Comparison of ENCODE assay signal across 18 cellular contexts in genomic region chr6:148288566-148288965, GRCh38. TPM values are rescaled to one million over a fixed set of nuclear protein-coding genes. Genes with fewer than 3 reads are reported as not detected.
DNase-seq lines count a peak whose midpoint lies in the region; ATAC-seq, FAIRE-seq and TF ChIP-seq lines count a peak whose summit lies in the region.
"Had no signal": no experiment of that assay in that cellular context is flagged by ENCODE, and none has a peak within 500 bp of the region (broad histone marks: within the 10 kb centered on the region; RNA-seq: fewer than 3 reads in every experiment).

No MANE protein-coding gene starts in this region.

- H3K4me3 ChIP-seq in heart right ventricle (peak overlapping the region in 3 of 10 donors; percentile 22 to 31 (median 28)), fibroblast of lung (replicated peaks in 1 of 4; ENCODE audit: control extremely low read depth in 1 of 4, insufficient read depth in 1 of 4, low read depth in 3 of 4, low read length in 4 of 4) (no peak overlapping the region), HepG2 (replicated peaks in 1 of 3; ENCODE audit: insufficient read depth in 1 of 3, low read depth in 2 of 3, low read length in 3 of 3) (no peak overlapping the region)

- no peak for TF ChIP-seq RAD21 in HepG2 (CRISPR knock-in tag; IDR thresholded peaks at IDR 0.05)

- H3K27me3 Mint-ChIP-seq in nephron progenitor cell (ENCODE audit: low read depth, poor library complexity): no peaks in the 10 kb centered on the region

- H3K4me2 ChIP-seq in fibroblast of lung (ENCODE audit: extremely low read depth, insufficient read depth, low read length) (no peak overlapping the region), HepG2 (ENCODE audit: low read depth, low read length) (no peak overlapping the region)

- TF ChIP-seq CTCF in heart right ventricle (IDR thresholded peaks at IDR 0.05) (no peak), fibroblast of lung (conservative IDR thresholded peaks at IDR 0.05 in 1 of 2, IDR thresholded peaks at IDR 0.05 in 1 of 2; ENCODE audit: low read depth in 1 of 2, low read length in 2 of 2) (no peak), nephron progenitor cell (IDR thresholded peaks at IDR 0.05) (no peak), HepG2 (CRISPR knock-in tag; IDR thresholded peaks at IDR 0.05) (no peak)

- H3K4me1 ChIP-seq in heart right ventricle (peaks cover 0 to 39% (median 20%) of the 10 kb centered on the region in 9 donors), fibroblast of lung (ENCODE audit: control insufficient read depth, extremely low read depth, insufficient read depth, low read length) (peaks cover 5% of the 10 kb centered on the region), HepG2 (ENCODE audit: insufficient read depth, low read length) (no peaks in the 10 kb centered on the region)

- H3K9me3 Mint-ChIP-seq in nephron progenitor cell: no peaks in the 10 kb centered on the region

- DNase-seq in heart right ventricle: no peak
- DNase-seq in left cardiac atrium: no peak
- no peak for DNase-seq in fibroblast of lung (ENCODE audit: low read depth in 2 of 2)
- no peak for DNase-seq in nephron progenitor cell
- no peak for DNase-seq in HepG2 (ENCODE audit: low spot score)
- no peak for DNase-seq in SHP77 (lab: John Stamatoyannopoulos, UW)
- no peak for DNase-seq in HCEC 1CT
- DNase-seq in GDM1 (lab: John Stamatoyannopoulos, UW): no peak
- DNase-seq: H7; MV-4-11; NCI-H1417 treated with DMSO at 0.1 percent for 48 hours; NCI-H2029; NCI-H526 treated with DMSO at 0.1 percent for 48 hours; NK-92 treated with Interleukin-12 subunit alpha and Interleukin-12 subunit beta, amount 100 ng/mL, for 24 hours; OCI-M1; RPMI8226 had no signal

- H4K20me1 ChIP-seq in fibroblast of lung (ENCODE audit: control insufficient read depth, extremely low read depth, insufficient read depth, low read length) (no peaks in the 10 kb centered on the region), HepG2 (ENCODE audit: insufficient read depth, low read length) (no peaks in the 10 kb centered on the region)

- no peak overlapping the region for H3K9ac ChIP-seq in fibroblast of lung (ENCODE audit: insufficient read depth, low read length)
- H3K9ac ChIP-seq in HepG2 (ENCODE audit: insufficient read depth, low read depth, low read length): no peak overlapping the region

- ATAC-seq in heart right ventricle: peak in 2 of 8 donors; percentile 12 to 26
- ATAC-seq in left cardiac atrium: no peak
- no peak for ATAC-seq in HepG2

- peaks cover 50% of the 10 kb centered on the region for H3K4me1 Mint-ChIP-seq in nephron progenitor cell

- FAIRE-seq in HepG2 (lab: Jason Lieb, UNC): no peak
- FAIRE-seq: A204.1 had no signal

- POLR2A ChIA-PET in HepG2 (lab: Yijun Ruan, JAX): no interaction called here

- 54 to 55% methylated on average over 5 of the region's 5 CpGs for WGBS in heart right ventricle, 2 donors
- 52% methylated on average over 5 of the region's 5 CpGs for WGBS in HepG2 (ENCODE audit: low lambda C conversion rate)

- TF ChIP-seq POLR2A in HepG2 (IDR thresholded peaks at IDR 0.05; ENCODE audit: insufficient read depth in 1 of 2, low read depth in 2 of 2, low read length in 2 of 2): no peak

- no peaks in the 10 kb centered on the region for H3K9me3 ChIP-seq in heart right ventricle
- H3K9me3 ChIP-seq in fibroblast of lung (ENCODE audit: control insufficient read depth, insufficient read depth, low read depth, low read length): no peaks in the 10 kb centered on the region
- no peaks in the 10 kb centered on the region for H3K9me3 ChIP-seq in HepG2 (ENCODE audit: low read length)

- no peaks in the 10 kb centered on the region for H3K79me2 ChIP-seq in fibroblast of lung (ENCODE audit: control insufficient read depth, insufficient read depth, low read length)
- H3K79me2 ChIP-seq in HepG2 (ENCODE audit: insufficient read depth, low read length): no peaks in the 10 kb centered on the region

- no peaks in the 10 kb centered on the region for H3K36me3 ChIP-seq in heart right ventricle
- no peaks in the 10 kb centered on the region for H3K36me3 ChIP-seq in fibroblast of lung (ENCODE audit: control insufficient read depth, insufficient read depth, low read length)
- no peaks in the 10 kb centered on the region for H3K36me3 ChIP-seq in HepG2 (replicated peaks in 1 of 2; ENCODE audit: control insufficient read depth in 1 of 2, insufficient read depth in 2 of 2, low read length in 2 of 2)

- BruUV-seq in HepG2 (replicated peaks; lab: Mats Ljungman, UMichigan): no TSS peak

- in situ Hi-C loops in HepG2 (cut with HindIII; ENCODE audit: extremely low pct_ligation_motif_present, low pct_unique_long_range_greater_than_20kb): no loop called here

- H3K4me3 Mint-ChIP-seq in nephron progenitor cell: no peak overlapping the region

- peak overlapping the region; percentile 96 for H3K27ac Mint-ChIP-seq in nephron progenitor cell

- intact Hi-C loops in heart right ventricle (cut with DNase I): no loop called here
- intact Hi-C loops in left cardiac atrium (cut with DNase I): no loop called here
- intact Hi-C loops in HepG2 (cut with micrococcal nuclease; ENCODE audit: unreplicated experiment): no loop called here

- peak overlapping the region in 7 of 10 donors; percentile 28 to 69 (median 36) for H3K27ac ChIP-seq in heart right ventricle
- H3K27ac ChIP-seq in fibroblast of lung (ENCODE audit: insufficient read depth, low read length): no peak overlapping the region
- no peak overlapping the region for H3K27ac ChIP-seq in HepG2 (ENCODE audit: extremely low read length, insufficient read depth, low read length)
- H3K27ac ChIP-seq: C4-2B had no signal

- no peaks in the 10 kb centered on the region for H3K36me3 Mint-ChIP-seq in nephron progenitor cell (ENCODE audit: low read depth)

- TF ChIP-seq EP300 in HepG2 (IDR thresholded peaks at IDR 0.05; ENCODE audit: low read depth in 2 of 2, low read length in 2 of 2) (no peak), HepG2 (CRISPR knock-in tag; IDR thresholded peaks at IDR 0.05; ENCODE audit: borderline replicate concordance) (no peak)

- H3K27me3 ChIP-seq in heart right ventricle (peaks cover 0 to 3% (median 0%) of the 10 kb centered on the region in 7 donors), fibroblast of lung (ENCODE audit: control insufficient read depth, insufficient read depth, low read length) (no peaks in the 10 kb centered on the region), HepG2 (ENCODE audit: control insufficient read depth in 1 of 2, insufficient read depth in 2 of 2, low read length in 2 of 2) (peaks cover 1 to 18% of the 10 kb centered on the region in 2 experiments; a peak in 1 of 5 replicates)

- CTCF ChIA-PET in HepG2 (lab: Yijun Ruan, JAX; ENCODE audit: low intra/inter-chr PET ratio, low total read pairs): no interaction called here

- H2AFZ ChIP-seq in fibroblast of lung (ENCODE audit: low read length) (peak overlapping the region; percentile 5), HepG2 (ENCODE audit: low read length) (no peak overlapping the region)

TF ChIP-seq in HepG2, 621 proteins besides CTCF, POLR2A, EP300 and RAD21 (continues in another document):
- TF ChIP-seq SMARCC2 (IDR thresholded peaks at IDR 0.05): no peak
- no peak for TF ChIP-seq SRSF4 (IDR thresholded peaks at IDR 0.05; ENCODE audit: low read depth, low read length, poor library complexity, severe bottlenecking)
- no peak for TF ChIP-seq NAIF1 (CRISPR knock-in tag; IDR thresholded peaks at IDR 0.05; ENCODE audit: borderline replicate concordance)
- no peak for TF ChIP-seq WIZ (CRISPR knock-in tag; IDR thresholded peaks at IDR 0.05)
- TF ChIP-seq NBN (conservative IDR thresholded peaks at IDR 0.05): no peak
- no peak for TF ChIP-seq ZNF329 (CRISPR knock-in tag; IDR thresholded peaks at IDR 0.05; ENCODE audit: low read depth)
- TF ChIP-seq TCF7 (IDR thresholded peaks at IDR 0.05; ENCODE audit: low read depth): no peak

RNA-seq across cellular contexts. Expression of gene SASH1, which starts 54.1 kb away (rescaled TPM):
- total RNA-seq in heart right ventricle (10 to 100 TPM; 19.0 to 47.1 (median 27.1) TPM), left cardiac atrium (10 to 100 TPM; 33.4 to 36.2 TPM), fibroblast of lung (21.3 and 38.6 TPM in 2 replicates), HepG2 (2016; rRNA removed; fragmentation: Illumina TruSeq; extraction: Trizol) (8.2 and 8.9 TPM in 2 replicates)
- polyA plus RNA-seq in heart right ventricle (10 to 100 TPM in 1 of 2 donors, 1 to 10 TPM in 1; 6.9 to 19.6 TPM), fibroblast of lung (23.7 and 44.6 TPM in 2 replicates), HepG2 (2011; rRNA removed) (6.7 and 7.5 TPM in 2 replicates)
- 14.3 and 33.1 TPM in 2 replicates for polyA plus RNA-seq in fibroblast of lung (2012)
- 37.1 and 50.2 TPM in 2 replicates for polyA minus RNA-seq in fibroblast of lung (ENCODE audit: low replicate concordance)
- total RNA-seq in HepG2 (2016; cell fraction: cytosol; rRNA removed; fragmentation: Illumina TruSeq; extraction: Trizol; ENCODE audit: low read depth): 0.91 and 1.1 TPM in 2 replicates
- total RNA-seq in HepG2 (2016; cell fraction: insoluble cytoplasmic fraction; rRNA removed; fragmentation: Illumina TruSeq; extraction: Trizol): 8.5 and 8.6 TPM in 2 replicates
- 2.7 and 3.7 TPM in 2 replicates for total RNA-seq in HepG2 (2016; cell fraction: membrane; rRNA removed; fragmentation: Illumina TruSeq; extraction: Trizol)
- 19.3 and 22.1 TPM in 2 replicates for total RNA-seq in HepG2 (2016; cell fraction: nucleus; rRNA removed; fragmentation: Illumina TruSeq; extraction: Trizol)
- polyA plus RNA-seq in HepG2 (2011; cell fraction: cytosol; rRNA removed): 5.4 and 5.6 TPM in 2 replicates
- polyA plus RNA-seq in HepG2 (2011; cell fraction: nucleus; rRNA removed): 8.8 and 9.0 TPM in 2 replicates
- 7.3 and 8.1 TPM in 2 replicates for polyA plus RNA-seq in HepG2 (2012)
- polyA plus RNA-seq in HepG2 (2016; cell fraction: cytosol; fragmentation: Illumina TruSeq; extraction: Trizol; ENCODE audit: low read depth): 0.12 and 0.19 TPM in 2 replicates
- 6.5 and 7.2 TPM in 2 replicates for polyA plus RNA-seq in HepG2 (2016; cell fraction: insoluble cytoplasmic fraction; fragmentation: Illumina TruSeq; extraction: Trizol; ENCODE audit: low read depth)
- 0.71 and 0.77 TPM in 2 replicates for polyA plus RNA-seq in HepG2 (2016; cell fraction: membrane; fragmentation: Illumina TruSeq; extraction: Trizol; ENCODE audit: low read depth)
- polyA plus RNA-seq in HepG2 (2016; cell fraction: nucleus; fragmentation: Illumina TruSeq; extraction: Trizol; ENCODE audit: insufficient read depth, low read depth): 8.4 and 10.2 TPM in 2 replicates
- 2.9 and 20.7 TPM in 2 replicates for polyA minus RNA-seq in HepG2 (2011; rRNA and poly(A)+ RNA removed; ENCODE audit: low replicate concordance)
- 12.7 and 13.1 TPM in 2 replicates for polyA minus RNA-seq in HepG2 (2011; cell fraction: cytosol; rRNA and poly(A)+ RNA removed)
- 42.2 and 48.4 TPM in 2 replicates for polyA minus RNA-seq in HepG2 (2011; cell fraction: nucleus; rRNA and poly(A)+ RNA removed)

Comparison
In these comparisons a context has a peak if more than half of its experiments do, and no peak if none do; other contexts are left out.
1. H3K27ac ChIP-seq: peak in heart right ventricle (7 of 10); none in fibroblast of lung (single experiment) and HepG2 (single experiment).